In genomic region chr16:1188781-1189189, GRCh38 we compare ENCODE assay signal across 1 cellular context.
TF ChIP-seq lines count a peak whose summit lies in the region.

No MANE protein-coding gene starts in this region.

TF ChIP-seq in HepG2, 621 proteins besides CTCF, POLR2A, EP300 and RAD21 (continued from another document):
- TF ChIP-seq RBFOX2 (IDR thresholded peaks at IDR 0.05; ENCODE audit: low read depth, low read length) (no peak), HOXA9 (CRISPR knock-in tag; IDR thresholded peaks at IDR 0.05; ENCODE audit: borderline replicate concordance) (no peak; the same call in 1 of the 2 replicates), ISX (CRISPR knock-in tag; conservative IDR thresholded peaks at IDR 0.05) (peak; percentile 96), ZFP36L2 (CRISPR knock-in tag; IDR thresholded peaks at IDR 0.05) (0 out of 2 replicates have a peak, but pooled peaks have one; percentile 56), SATB2 (CRISPR knock-in tag; IDR thresholded peaks at IDR 0.05) (peak; percentile 90), ZNF777 (CRISPR knock-in tag; IDR thresholded peaks at IDR 0.05) (peak; percentile 62), ZNF17 (CRISPR knock-in tag; IDR thresholded peaks at IDR 0.05) (no peak), ZSCAN31 (CRISPR knock-in tag; IDR thresholded peaks at IDR 0.05; ENCODE audit: low read depth) (peak; percentile 53; the same call in 1 of the 2 replicates), SRSF1 (optimal IDR thresholded peaks at IDR 0.05; ENCODE audit: low read depth, low read length) (no peak), ZNF768 (CRISPR knock-in tag; IDR thresholded peaks at IDR 0.05) (peak; percentile 56; the same call in 1 of the 2 replicates), ZNF878 (CRISPR knock-in tag; IDR thresholded peaks at IDR 0.05) (peak; percentile 60; the same call in 1 of the 2 replicates), HES4 (CRISPR knock-in tag; IDR thresholded peaks at IDR 0.05; ENCODE audit: borderline replicate concordance) (peak; percentile 90; the same call in 1 of the 2 replicates), AHR (CRISPR knock-in tag; IDR thresholded peaks at IDR 0.05) (peak; percentile 87; the same call in 1 of the 2 replicates), MIER2 (CRISPR knock-in tag; IDR thresholded peaks at IDR 0.05) (peak; percentile 95), ZNF543 (CRISPR knock-in tag; IDR thresholded peaks at IDR 0.05) (peak; percentile 86)
- TF ChIP-seq, protein P1, sequence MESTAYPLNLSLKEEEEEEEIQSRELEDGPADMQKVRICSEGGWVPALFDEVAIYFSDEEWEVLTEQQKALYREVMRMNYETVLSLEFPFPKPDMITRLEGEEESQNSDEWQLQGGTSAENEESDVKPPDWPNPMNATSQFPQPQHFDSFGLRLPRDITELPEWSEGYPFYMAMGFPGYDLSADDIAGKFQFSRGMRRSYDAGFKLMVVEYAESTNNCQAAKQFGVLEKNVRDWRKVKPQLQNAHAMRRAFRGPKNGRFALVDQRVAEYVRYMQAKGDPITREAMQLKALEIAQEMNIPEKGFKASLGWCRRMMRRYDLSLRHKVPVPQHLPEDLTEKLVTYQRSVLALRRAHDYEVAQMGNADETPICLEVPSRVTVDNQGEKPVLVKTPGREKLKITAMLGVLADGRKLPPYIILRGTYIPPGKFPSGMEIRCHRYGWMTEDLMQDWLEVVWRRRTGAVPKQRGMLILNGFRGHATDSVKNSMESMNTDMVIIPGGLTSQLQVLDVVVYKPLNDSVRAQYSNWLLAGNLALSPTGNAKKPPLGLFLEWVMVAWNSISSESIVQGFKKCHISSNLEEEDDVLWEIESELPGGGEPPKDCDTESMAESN (CRISPR knock-in tag; conservative IDR thresholded peaks at IDR 0.05) = no peak
- TF ChIP-seq, protein P2, sequence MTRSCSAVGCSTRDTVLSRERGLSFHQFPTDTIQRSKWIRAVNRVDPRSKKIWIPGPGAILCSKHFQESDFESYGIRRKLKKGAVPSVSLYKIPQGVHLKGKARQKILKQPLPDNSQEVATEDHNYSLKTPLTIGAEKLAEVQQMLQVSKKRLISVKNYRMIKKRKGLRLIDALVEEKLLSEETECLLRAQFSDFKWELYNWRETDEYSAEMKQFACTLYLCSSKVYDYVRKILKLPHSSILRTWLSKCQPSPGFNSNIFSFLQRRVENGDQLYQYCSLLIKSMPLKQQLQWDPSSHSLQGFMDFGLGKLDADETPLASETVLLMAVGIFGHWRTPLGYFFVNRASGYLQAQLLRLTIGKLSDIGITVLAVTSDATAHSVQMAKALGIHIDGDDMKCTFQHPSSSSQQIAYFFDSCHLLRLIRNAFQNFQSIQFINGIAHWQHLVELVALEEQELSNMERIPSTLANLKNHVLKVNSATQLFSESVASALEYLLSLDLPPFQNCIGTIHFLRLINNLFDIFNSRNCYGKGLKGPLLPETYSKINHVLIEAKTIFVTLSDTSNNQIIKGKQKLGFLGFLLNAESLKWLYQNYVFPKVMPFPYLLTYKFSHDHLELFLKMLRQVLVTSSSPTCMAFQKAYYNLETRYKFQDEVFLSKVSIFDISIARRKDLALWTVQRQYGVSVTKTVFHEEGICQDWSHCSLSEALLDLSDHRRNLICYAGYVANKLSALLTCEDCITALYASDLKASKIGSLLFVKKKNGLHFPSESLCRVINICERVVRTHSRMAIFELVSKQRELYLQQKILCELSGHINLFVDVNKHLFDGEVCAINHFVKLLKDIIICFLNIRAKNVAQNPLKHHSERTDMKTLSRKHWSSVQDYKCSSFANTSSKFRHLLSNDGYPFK (CRISPR knock-in tag; IDR thresholded peaks at IDR 0.05; ENCODE audit: borderline replicate concordance) = no peak
